Comparison of ENCODE assay signal across 11 cellular contexts in the genomic region with DNA sequence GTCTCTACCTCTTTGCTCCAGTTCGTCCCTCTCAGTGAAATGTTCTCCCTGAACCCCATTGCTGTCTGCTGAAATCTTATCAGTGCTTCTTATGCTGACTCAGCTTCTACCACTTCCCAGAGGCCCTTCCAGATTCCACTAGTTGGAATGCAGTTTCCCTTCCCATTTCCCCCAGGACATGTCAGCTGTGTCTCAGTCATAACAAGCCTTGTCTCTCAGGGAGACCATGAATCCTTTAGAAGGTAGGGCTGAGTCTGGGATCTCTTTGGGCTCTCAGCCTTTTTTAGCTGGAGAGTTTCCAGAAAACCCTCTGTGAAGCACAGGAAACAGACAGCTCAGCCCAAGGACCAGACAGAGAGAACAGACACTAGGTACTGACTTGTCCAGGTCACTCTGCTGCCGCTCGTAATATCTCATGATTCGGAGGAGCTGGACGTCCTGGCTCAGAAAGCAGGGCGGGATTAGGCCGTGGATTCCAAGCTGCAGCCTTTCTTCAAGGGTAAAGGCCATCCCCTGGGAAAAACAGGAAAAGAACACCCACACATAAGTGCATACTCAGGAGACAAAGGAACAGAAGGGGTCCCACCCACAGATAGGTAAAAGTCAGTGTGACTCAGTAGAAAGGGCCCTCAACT.
DNase-seq lines count a peak whose midpoint lies in the region; ATAC-seq, FAIRE-seq and TF ChIP-seq lines count a peak whose summit lies in the region.
"Had no signal": no experiment of that assay in that cellular context is flagged by ENCODE, and none has a peak within 500 bp of the region (broad histone marks: within the 10 kb centered on the region; RNA-seq: fewer than 3 reads in every experiment).

No MANE protein-coding gene starts in this region.

- H3K27me3 Mint-ChIP-seq in progenitor cell of endocrine pancreas = peaks cover 5% of the 10 kb centered on the region

- TF ChIP-seq POLR2A in GM12892 (IDR thresholded peaks at IDR 0.05; ENCODE audit: low read depth, low read length) = no peak

- H3K4me3 ChIP-seq in ascending aorta (no peak overlapping the region), cardiac muscle cell (no peak overlapping the region)
- H3K4me3 ChIP-seq: BLaER1 had no signal

- peaks cover 0 to 7% of the 10 kb centered on the region in 2 donors for H3K36me3 ChIP-seq in ascending aorta
- H3K36me3 ChIP-seq in cardiac muscle cell = no peaks in the 10 kb centered on the region
- H3K36me3 ChIP-seq: BLaER1 had no signal

- H3K36me3 Mint-ChIP-seq in progenitor cell of endocrine pancreas (ENCODE audit: insufficient read depth) = no peaks in the 10 kb centered on the region

- H3K27ac Mint-ChIP-seq in progenitor cell of endocrine pancreas = peak overlapping the region; percentile 76
- H3K27ac Mint-ChIP-seq: nephron progenitor cell had no signal

- H3K4me3 Mint-ChIP-seq in progenitor cell of endocrine pancreas (ENCODE audit: low read depth) = no peak overlapping the region
- H3K4me3 Mint-ChIP-seq: nephron progenitor cell had no signal

- H3K27me3 ChIP-seq in ascending aorta (no peaks in the 10 kb centered on the region), cardiac muscle cell (no peaks in the 10 kb centered on the region)
- H3K27me3 ChIP-seq: BLaER1 had no signal

- no peak for ATAC-seq in GM21526 (IDR thresholded peaks at IDR 0.05; ENCODE audit: low FRiP score, unreplicated experiment)

- no peak for TF ChIP-seq CTCF in ascending aorta (IDR thresholded peaks at IDR 0.05)
- no peak for TF ChIP-seq CTCF in cardiac muscle cell (IDR thresholded peaks at IDR 0.05; ENCODE audit: low read depth, low read length)
- no peak for TF ChIP-seq CTCF in progenitor cell of endocrine pancreas (IDR thresholded peaks at IDR 0.05; ENCODE audit: unreplicated experiment)

- DNase-seq in AG20443 (ENCODE audit: low spot score) (peak; percentile 40), ascending aorta (ENCODE audit: low spot score in 2 of 2) (no peak), cardiac muscle cell (ENCODE audit: low read depth in 1 of 2, low spot score in 1 of 2) (peak; percentile 2 to 95), progenitor cell of endocrine pancreas (ENCODE audit: low spot score, unreplicated experiment) (no peak), substantia nigra (lab: John Stamatoyannopoulos, UW) (no peak), NCI-H1436 treated with DMSO at 0.1 percent for 48 hours (lab: John Stamatoyannopoulos, UW) (no peak), GM12892 (ENCODE audit: insufficient read length) (no peak)
- DNase-seq: amygdala, nephron progenitor cell had no signal

- H3K27ac ChIP-seq in ascending aorta (peak overlapping the region; percentile 27 to 38), cardiac muscle cell (peak overlapping the region; percentile 53), substantia nigra (ENCODE audit: low read depth, low read length, poor library complexity, severe bottlenecking) (no peak overlapping the region)
- H3K27ac ChIP-seq: BLaER1 had no signal

- no peaks in the 10 kb centered on the region for H3K9me3 ChIP-seq in ascending aorta
- no peaks in the 10 kb centered on the region for H3K9me3 ChIP-seq in cardiac muscle cell (ENCODE audit: low read depth)
- H3K9me3 ChIP-seq: BLaER1 had no signal

- FAIRE-seq in GM12892 (lab: Jason Lieb, UNC) = no peak

- H3K9me3 Mint-ChIP-seq in progenitor cell of endocrine pancreas (ENCODE audit: low read depth) = peaks cover 7% of the 10 kb centered on the region

- peaks cover 3% of the 10 kb centered on the region for H3K4me1 Mint-ChIP-seq in progenitor cell of endocrine pancreas (ENCODE audit: low read depth)

- H3K4me1 ChIP-seq in ascending aorta (peaks cover 0 to 2% of the 10 kb centered on the region in 2 donors), cardiac muscle cell (ENCODE audit: low read depth) (peaks cover 4% of the 10 kb centered on the region)
- H3K4me1 ChIP-seq: BLaER1 had no signal

- intact Hi-C loops in ascending aorta (cut with DNase I) = no loop called here

Comparison
In these comparisons a context has a peak if more than half of its experiments do, and no peak if none do; other contexts are left out.
1. DNase-seq: peak in AG20443 (single experiment) and cardiac muscle cell (2 of 2); none in ascending aorta (0 of 2), progenitor cell of endocrine pancreas (single experiment), substantia nigra (0 of 49), NCI-H1436 treated with DMSO at 0.1 percent for 48 hours (single experiment) and GM12892 (single experiment).